31 cellular contexts compared by ENCODE assay signal in genomic region chr9:29816954-29817703, GRCh38.
"Had no signal": no experiment of that assay in that cellular context is flagged by ENCODE, and none has a peak within 500 bp of the region (broad histone marks: within the 10 kb centered on the region; RNA-seq: fewer than 3 reads in every experiment).

No MANE protein-coding gene starts in this region.

- H3K27me3 ChIP-seq: gastrocnemius medialis, heart left ventricle had no signal

- H3K4me1 Mint-ChIP-seq: activated B cell treated with CpG ODN at 0.5 μM for 24 hours; activated T-helper 17 cell treated with anti-CD3 and anti-CD28 coated beads, Interleukin-2, amount 50 U/mL, for 72 hours; central memory CD8-positive, alpha-beta T cell; T-cell had no signal

- H3K4me1 ChIP-seq: gastrocnemius medialis, heart left ventricle had no signal

- H3K36me3 ChIP-seq: gastrocnemius medialis, heart left ventricle, WERI-Rb-1 had no signal

- H3K27ac ChIP-seq: epithelial cell of prostate, gastrocnemius medialis, heart left ventricle, WERI-Rb-1 had no signal

- DNase-seq: activated B cell treated with CpG ODN at 0.5 μM for 24 hours; activated CD4-positive, alpha-beta T cell treated with anti-CD3 and anti-CD28 coated beads for 48 hours; activated CD4-positive, alpha-beta T cell treated with anti-CD3 and anti-CD28 coated beads, Interleukin-2, amount 50 U/mL, for 1 hour; activated CD4-positive, alpha-beta T cell treated with anti-CD3 and anti-CD28 coated beads, Interleukin-2, amount 50 U/mL, for 48 hours; activated CD8-positive, alpha-beta memory T cell treated with anti-CD3 and anti-CD28 coated beads for 24 hours; activated CD8-positive, alpha-beta T cell treated with anti-CD3 and anti-CD28 coated beads for 36 hours; activated effector memory CD4-positive, alpha-beta T cell treated with Interleukin-2 at 50 U/mL for 16 hours; activated gamma-delta T cell treated with Interleukin-2 at 50 U/mL for 16 hours; activated naive CD4-positive, alpha-beta T cell treated with anti-CD3 and anti-CD28 coated beads, Interleukin-2, amount 50 U/mL, for 16 hours; activated naive CD4-positive, alpha-beta T cell treated with Interleukin-2 at 50 U/mL for 16 hours; activated T-cell treated with anti-CD3 and anti-CD28 coated beads, Interleukin-2, amount 50 U/mL, for 4 hours; amniotic stem cell; anterior cingulate cortex; cortex of kidney; dermis blood vessel endothelial cell; effector CD4-positive, alpha-beta T cell; effector memory CD8-positive, alpha-beta T cell; foreskin fibroblast; gastrocnemius medialis; glutamatergic neuron; heart left ventricle; SW 1271; T-cell; T1000; WERI-Rb-1 had no signal

- H3K4me3 ChIP-seq: gastrocnemius medialis, heart left ventricle had no signal

- H3K27ac Mint-ChIP-seq: activated B cell treated with CpG ODN at 0.5 μM for 24 hours; activated CD8-positive, alpha-beta T cell treated with anti-CD3 and anti-CD28 coated beads for 36 hours; activated naive CD8-positive, alpha-beta T cell; activated T-helper 17 cell treated with anti-CD3 and anti-CD28 coated beads, Interleukin-2, amount 50 U/mL, for 72 hours; effector memory CD8-positive, alpha-beta T cell; T-cell; T-helper 1 cell treated with Interleukin-12 subunit alpha and Interleukin-12 subunit beta and Interleukin-4 antibody, amounts not matched to agents 30 μg/mL and 1 μg/mL, for 36 hours had no signal

- ATAC-seq: activated CD4-positive, CD25-positive, alpha-beta regulatory T cell treated with anti-CD3 and anti-CD28 coated beads, Interleukin-2, amount 50 U/mL, for 24 hours; activated CD8-positive, alpha-beta T cell treated with anti-CD3 and anti-CD28 coated beads for 36 hours; activated T-cell treated with anti-CD3 and anti-CD28 coated beads, Interleukin-2, amount 50 U/mL, for 4 hours; activated T-helper 17 cell treated with anti-CD3 and anti-CD28 coated beads, Interleukin-2, amount 50 U/mL, for 72 hours; effector memory CD8-positive, alpha-beta T cell; gastrocnemius medialis; heart left ventricle; T-cell had no signal

- H3K36me3 Mint-ChIP-seq: activated naive CD8-positive, alpha-beta T cell; T-cell had no signal

- H3K9me3 ChIP-seq: gastrocnemius medialis had no signal

- H3K27me3 Mint-ChIP-seq: activated B cell treated with CpG ODN at 0.5 μM for 24 hours; activated CD8-positive, alpha-beta T cell treated with anti-CD3 and anti-CD28 coated beads for 36 hours; activated naive CD8-positive, alpha-beta T cell; activated T-helper 17 cell treated with anti-CD3 and anti-CD28 coated beads, Interleukin-2, amount 50 U/mL, for 72 hours; central memory CD8-positive, alpha-beta T cell; effector memory CD8-positive, alpha-beta T cell; T-cell had no signal

- H3K4me3 Mint-ChIP-seq: activated B cell treated with CpG ODN at 0.5 μM for 24 hours; activated CD8-positive, alpha-beta T cell treated with anti-CD3 and anti-CD28 coated beads for 36 hours; activated naive CD8-positive, alpha-beta T cell; activated T-cell treated with anti-CD3 and anti-CD28 coated beads, Interleukin-2, amount 50 U/mL, for 4 hours; activated T-helper 17 cell treated with anti-CD3 and anti-CD28 coated beads, Interleukin-2, amount 50 U/mL, for 72 hours; central memory CD8-positive, alpha-beta T cell; effector memory CD8-positive, alpha-beta T cell; T-cell; T-helper 1 cell treated with Interleukin-12 subunit alpha and Interleukin-12 subunit beta and Interleukin-4 antibody, amounts not matched to agents 30 μg/mL and 1 μg/mL, for 36 hours had no signal
